Comparison of ENCODE assay signal across 40 cellular contexts in the genomic region with DNA sequence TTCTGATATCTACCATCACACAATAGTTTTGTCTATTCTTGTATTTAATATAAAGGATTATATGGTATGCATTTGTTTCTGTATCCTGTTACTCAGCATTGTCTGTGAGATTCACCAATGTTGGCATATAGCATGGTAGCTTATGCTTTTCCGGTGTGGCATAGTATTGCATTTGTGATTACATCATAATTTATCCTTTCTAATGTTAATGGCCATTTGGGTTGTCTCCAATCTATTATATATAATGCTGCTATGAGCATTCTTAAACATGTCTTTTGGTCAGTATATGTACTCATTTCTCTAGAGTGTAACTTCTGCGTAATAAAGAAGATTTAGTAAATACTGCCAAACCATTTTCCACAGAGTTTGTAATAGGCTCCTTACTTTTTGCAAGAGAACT. TPM values are rescaled to one million over a fixed set of nuclear protein-coding genes. Genes with fewer than 3 reads are reported as not detected.
"Had no signal": no experiment of that assay in that cellular context is flagged by ENCODE, and none has a peak within 500 bp of the region (broad histone marks: within the 10 kb centered on the region; RNA-seq: fewer than 3 reads in every experiment).

No MANE protein-coding gene starts in this region.

- H3K27me3 ChIP-seq: adrenal gland, ascending aorta, body of pancreas, brain microvascular endothelial cell, breast epithelium, cardiac muscle cell had no signal

- H3K4me1 ChIP-seq: adrenal gland, ascending aorta, body of pancreas, breast epithelium had no signal

- H3K4me1 Mint-ChIP-seq: brain had no signal

- H3K27ac ChIP-seq: adrenal gland, ascending aorta, body of pancreas, brain microvascular endothelial cell, breast epithelium, cardiac muscle cell had no signal

- H3K9me3 Mint-ChIP-seq: activated naive CD4-positive, alpha-beta T cell treated with anti-CD3 and anti-CD28 coated beads for 36 hours; activated naive CD4-positive, alpha-beta T cell treated with anti-CD3 and anti-CD28 coated beads, Interleukin-2, amount 50 U/mL, for 24 hours; activated T-cell treated with anti-CD3 and anti-CD28 coated beads, Interleukin-2, amount 50 U/mL, for 24 hours; activated T-helper 17 cell treated with anti-CD3 and anti-CD28 coated beads, Interleukin-2, amount 50 U/mL, for 72 hours; activated T-helper 2 cell treated with anti-CD3 and anti-CD28 coated beads, Interferon-gamma antibody, Interleukin-2, Interleukin-4, amounts not matched to agents 10 μg/mL and 5 μg/mL and 100 μg/mL, durations not matched to agents 14 hours and 24 hours and 36 hours had no signal

- H3K4me3 Mint-ChIP-seq: activated naive CD4-positive, alpha-beta T cell treated with anti-CD3 and anti-CD28 coated beads for 36 hours; activated naive CD4-positive, alpha-beta T cell treated with anti-CD3 and anti-CD28 coated beads, Interleukin-2, amount 10 ng/mL, durations not matched to agents 7 days and 5 days; activated naive CD4-positive, alpha-beta T cell treated with anti-CD3 and anti-CD28 coated beads, Interleukin-2, amount 50 U/mL, for 24 hours; activated naive CD8-positive, alpha-beta T cell; activated naive CD8-positive, alpha-beta T cell treated with anti-CD3 and anti-CD28 coated beads for 36 hours; activated naive CD8-positive, alpha-beta T cell treated with anti-CD3 and anti-CD28 coated beads, Interleukin-2, amount 10 ng/mL, durations not matched to agents 7 days and 5 days; activated naive CD8-positive, alpha-beta T cell treated with anti-CD3 and anti-CD28 coated beads, Interleukin-2, amount 50 U/mL, for 24 hours; activated T-cell treated with anti-CD3 and anti-CD28 coated beads, Interleukin-2, amount 50 U/mL, for 24 hours; activated T-cell treated with anti-CD3 and anti-CD28 coated beads, Interleukin-2, amount 50 U/mL, for 4 hours; activated T-cell treated with anti-CD3 and anti-CD28 coated beads, Interleukin-2, amount 50 U/mL, for 72 hours; activated T-helper 1 cell treated with anti-CD3 and anti-CD28 coated beads, Interleukin-12 subunit alpha, Interleukin-12 subunit beta, Interleukin-2, Interleukin-4 antibody, amounts not matched to agents 30 ng/mL and 10 ng/mL and 1 ng/mL, durations not matched to agents 14 hours and 24 hours and 36 hours; activated T-helper 17 cell treated with anti-CD3 and anti-CD28 coated beads, Interleukin-2, amount 50 U/mL, for 72 hours; brain; central memory CD8-positive, alpha-beta T cell had no signal

- H3K4me3 ChIP-seq: adrenal gland, ascending aorta, body of pancreas, breast epithelium, cardiac muscle cell had no signal

- DNase-seq: activated effector memory CD4-positive, alpha-beta T cell treated with anti-CD3 and anti-CD28 coated beads, Interleukin-2, amount 50 U/mL, for 16 hours; activated effector memory CD4-positive, alpha-beta T cell treated with Interleukin-2 at 50 U/mL for 16 hours; activated gamma-delta T cell; activated gamma-delta T cell treated with Interleukin-2 at 50 U/mL for 16 hours; activated naive CD4-positive, alpha-beta T cell; activated naive CD4-positive, alpha-beta T cell treated with anti-CD3 and anti-CD28 coated beads for 36 hours; activated naive CD4-positive, alpha-beta T cell treated with anti-CD3 and anti-CD28 coated beads, Interleukin-2, amount 10 ng/mL, durations not matched to agents 7 days and 5 days; activated naive CD4-positive, alpha-beta T cell treated with anti-CD3 and anti-CD28 coated beads, Interleukin-2, amount 50 U/mL, for 16 hours; activated naive CD4-positive, alpha-beta T cell treated with Interleukin-2 at 50 U/mL for 16 hours; activated naive CD8-positive, alpha-beta T cell treated with anti-CD3 and anti-CD28 coated beads for 36 hours; activated naive CD8-positive, alpha-beta T cell treated with anti-CD3 and anti-CD28 coated beads, Interleukin-2, amount 10 ng/mL, durations not matched to agents 7 days and 5 days; activated naive CD8-positive, alpha-beta T cell treated with anti-CD3 and anti-CD28 coated beads, Interleukin-2, amount 50 U/mL, for 24 hours; activated T-cell treated with anti-CD3 and anti-CD28 coated beads, Interleukin-2, amount 50 U/mL, for 1 hour; activated T-cell treated with anti-CD3 and anti-CD28 coated beads, Interleukin-2, amount 50 U/mL, for 24 hours; activated T-cell treated with anti-CD3 and anti-CD28 coated beads, Interleukin-2, amount 50 U/mL, for 4 hours; activated T-cell treated with anti-CD3 and anti-CD28 coated beads, Interleukin-2, amount 50 U/mL, for 48 hours; activated T-cell treated with anti-CD3 and anti-CD28 coated beads, Interleukin-2, amount 50 U/mL, for 72 hours; adrenal gland; amniotic stem cell; amygdala; anterior cingulate cortex; body of pancreas; brain microvascular endothelial cell; caudate nucleus; central memory CD4-positive, alpha-beta T cell had no signal

- ATAC-seq: activated naive CD4-positive, alpha-beta T cell treated with anti-CD3 and anti-CD28 coated beads, Interleukin-2, amount 50 U/mL, for 72 hours; activated naive CD8-positive, alpha-beta T cell treated with anti-CD3 and anti-CD28 coated beads, Interleukin-2, amount 50 U/mL, for 24 hours; activated T-cell treated with anti-CD3 and anti-CD28 coated beads, Interleukin-2, amount 50 U/mL, for 4 hours; activated T-cell treated with anti-CD3 and anti-CD28 coated beads, Interleukin-2, amount 50 U/mL, for 72 hours; activated T-helper 17 cell treated with anti-CD3 and anti-CD28 coated beads, Interleukin-2, amount 50 U/mL, for 72 hours; body of pancreas had no signal

- H3K27ac Mint-ChIP-seq: activated naive CD4-positive, alpha-beta T cell treated with anti-CD3 and anti-CD28 coated beads for 36 hours; activated naive CD4-positive, alpha-beta T cell treated with anti-CD3 and anti-CD28 coated beads, Interleukin-2, amount 10 ng/mL, durations not matched to agents 7 days and 5 days; activated naive CD4-positive, alpha-beta T cell treated with anti-CD3 and anti-CD28 coated beads, Interleukin-2, amount 50 U/mL, for 24 hours; activated naive CD4-positive, alpha-beta T cell treated with anti-CD3 and anti-CD28 coated beads, Interleukin-2, amount 50 U/mL, for 72 hours; activated naive CD8-positive, alpha-beta T cell; activated naive CD8-positive, alpha-beta T cell treated with anti-CD3 and anti-CD28 coated beads for 36 hours; activated naive CD8-positive, alpha-beta T cell treated with anti-CD3 and anti-CD28 coated beads, Interleukin-2, amount 10 ng/mL, durations not matched to agents 7 days and 5 days; activated T-cell treated with anti-CD3 and anti-CD28 coated beads, Interleukin-2, amount 50 U/mL, for 24 hours; activated T-helper 1 cell treated with anti-CD3 and anti-CD28 coated beads, Interleukin-12 subunit alpha, Interleukin-12 subunit beta, Interleukin-2, Interleukin-4 antibody, amounts not matched to agents 30 ng/mL and 10 ng/mL and 1 ng/mL, durations not matched to agents 14 hours and 24 hours and 36 hours; activated T-helper 17 cell treated with anti-CD3 and anti-CD28 coated beads, Interleukin-2, amount 50 U/mL, for 72 hours; activated T-helper 2 cell treated with anti-CD3 and anti-CD28 coated beads, Interferon-gamma antibody, Interleukin-2, Interleukin-4, amounts not matched to agents 10 μg/mL and 5 μg/mL and 100 μg/mL, durations not matched to agents 14 hours and 24 hours and 36 hours; brain had no signal

- FAIRE-seq: astrocyte, bronchial epithelial cell had no signal

- H3K27me3 Mint-ChIP-seq: activated naive CD4-positive, alpha-beta T cell treated with anti-CD3 and anti-CD28 coated beads, Interleukin-2, amount 10 ng/mL, durations not matched to agents 7 days and 5 days; activated naive CD4-positive, alpha-beta T cell treated with anti-CD3 and anti-CD28 coated beads, Interleukin-2, amount 50 U/mL, for 24 hours; activated naive CD8-positive, alpha-beta T cell; activated naive CD8-positive, alpha-beta T cell treated with anti-CD3 and anti-CD28 coated beads for 36 hours; activated naive CD8-positive, alpha-beta T cell treated with anti-CD3 and anti-CD28 coated beads, Interleukin-2, amount 10 ng/mL, durations not matched to agents 7 days and 5 days; activated naive CD8-positive, alpha-beta T cell treated with anti-CD3 and anti-CD28 coated beads, Interleukin-2, amount 50 U/mL, for 24 hours; activated T-cell treated with anti-CD3 and anti-CD28 coated beads, Interleukin-2, amount 50 U/mL, for 24 hours; activated T-helper 17 cell treated with anti-CD3 and anti-CD28 coated beads, Interleukin-2, amount 50 U/mL, for 72 hours; brain; central memory CD8-positive, alpha-beta T cell had no signal

- H3K36me3 ChIP-seq: adrenal gland, breast epithelium, cardiac muscle cell had no signal

- H3K9me3 ChIP-seq: adrenal gland, ascending aorta, body of pancreas, breast epithelium had no signal

RNA-seq across cellular contexts. Expression of a gene that starts 40.9 kb away (rescaled TPM):
- total RNA-seq: ascending aorta, cerebellum, chondrocyte had no signal
- polyA plus RNA-seq: cardiac muscle cell had no signal
